8 cellular contexts compared by ENCODE assay signal in genomic region chr4:110514889-110515479, GRCh38. TPM values are rescaled to one million over a fixed set of nuclear protein-coding genes. Genes with fewer than 3 reads are reported as not detected.
DNase-seq lines count a peak whose midpoint lies in the region; ATAC-seq, FAIRE-seq and TF ChIP-seq lines count a peak whose summit lies in the region.

No MANE protein-coding gene starts in this region.

- no peak overlapping the region for H3K4me2 ChIP-seq in parathyroid adenoma (ENCODE audit: low read length)

- H3K27me3 ChIP-seq in BJ (ENCODE audit: control insufficient read depth, insufficient read depth, low read length), result no peaks in the 10 kb centered on the region; the same call in 1 of the 2 replicates
- no peaks in the 10 kb centered on the region for H3K27me3 ChIP-seq in parathyroid adenoma (ENCODE audit: control insufficient read depth, insufficient read depth, low read length)

- H3K9me3 ChIP-seq in parathyroid adenoma (ENCODE audit: control insufficient read depth, low read length), result no peaks in the 10 kb centered on the region

- POLR2A ChIA-PET in BJ (lab: Charles Lee), result no interaction called here

- H3K36me3 ChIP-seq in BJ (ENCODE audit: control insufficient read depth, insufficient read depth, low read length) (no peaks in the 10 kb centered on the region), parathyroid adenoma (ENCODE audit: control insufficient read depth, insufficient read depth, low read length) (no peaks in the 10 kb centered on the region)

- DNase-seq in BJ (ENCODE audit: low read depth) (no peak), GM19239 (ENCODE audit: insufficient read length, low spot score) (no peak), RCC 7860 (ENCODE audit: low spot score) (peak; percentile 20), GM19238 (ENCODE audit: insufficient read length, low spot score) (no peak)

- no peaks in the 10 kb centered on the region for H3K79me2 ChIP-seq in parathyroid adenoma

- CTCF ChIA-PET in BJ (lab: Yijun Ruan, JAX), result interaction anchor here (1.2 to 13.5 kb wide), 9 partner anchors 11 to 518 kb away, joined by 4 to 189 read pairs (median 5); no protein-coding TSS in a partner anchor

- no peaks in the 10 kb centered on the region for H3K4me1 ChIP-seq in parathyroid adenoma

- FAIRE-seq in GM19239 (lab: Jason Lieb, UNC) (peak; percentile 68), RCC 7860 (lab: Jason Lieb, UNC) (peak; percentile 81), endometrium (lab: Jason Lieb, UNC) (peak; percentile 94)

- H3K4me3 ChIP-seq in BJ (ENCODE audit: low read depth, low read length), result no peak overlapping the region
- H3K4me3 ChIP-seq in parathyroid adenoma (ENCODE audit: low read depth, low read length), result no peak overlapping the region

- H2AFZ ChIP-seq in parathyroid adenoma, result no peak overlapping the region

- no peak overlapping the region for H3K27ac ChIP-seq in parathyroid adenoma

- H3K9ac ChIP-seq in parathyroid adenoma, result no peak overlapping the region

- TF ChIP-seq CTCF in BJ (IDR thresholded peaks at IDR 0.05; ENCODE audit: insufficient read depth, low read depth, low read length) (peak; percentile 58), parathyroid adenoma (IDR thresholded peaks at IDR 0.05) (peak; percentile 44)

- ATAC-seq in GM19035 (IDR thresholded peaks at IDR 0.05; ENCODE audit: unreplicated experiment) (no peak), GM19455 (IDR thresholded peaks at IDR 0.05; ENCODE audit: unreplicated experiment) (no peak)

RNA-seq across cellular contexts. Expression of gene ENPEP, which starts 39.0 kb away (rescaled TPM):
- polyA plus RNA-seq in BJ (2011; rRNA removed), result 0.40 and 0.75 TPM in 2 replicates
- polyA minus RNA-seq in BJ (2011; rRNA and poly(A)+ RNA removed), result 0.28 and 0.51 TPM in 2 replicates
